Comparison of ENCODE assay signal across 12 cellular contexts in the genomic region with DNA sequence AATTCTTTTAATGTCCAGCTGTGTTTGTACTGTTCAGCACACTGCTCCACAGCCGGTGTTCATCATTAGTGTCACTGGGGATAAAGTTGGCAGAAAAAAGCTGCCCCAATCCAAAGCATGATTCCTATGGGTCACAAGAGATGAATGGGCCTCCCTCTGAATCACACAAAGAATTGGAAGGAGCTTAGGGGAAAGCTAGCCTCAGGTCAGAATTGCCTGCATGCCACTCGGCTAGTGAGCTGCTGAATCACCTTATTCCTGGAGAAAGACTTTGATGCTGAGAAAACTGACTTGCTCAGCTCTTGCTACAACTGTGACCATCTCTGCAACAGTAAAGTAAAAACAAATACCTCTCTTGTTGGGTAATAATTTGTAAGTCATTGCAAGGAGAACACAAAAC. TPM values are rescaled to one million over a fixed set of nuclear protein-coding genes. Genes with fewer than 3 reads are reported as not detected.
A peak's percentile ranks its signal among the peaks of the same experiment; 100 is the strongest.
DNase-seq lines count a peak whose midpoint lies in the region; ATAC-seq and TF ChIP-seq lines count a peak whose summit lies in the region.
"Had no signal": no experiment of that assay in that cellular context is flagged by ENCODE, and none has a peak within 500 bp of the region (broad histone marks: within the 10 kb centered on the region; RNA-seq: fewer than 3 reads in every experiment).

No MANE protein-coding gene starts in this region.

- peaks cover 25% of the 10 kb centered on the region for H3F3A ChIP-seq in GM23248 (ENCODE audit: insufficient read depth)

- no peak overlapping the region for H3K4me3 ChIP-seq in GM23248
- no peak overlapping the region for H3K4me3 ChIP-seq in epithelial cell of proximal tubule (ENCODE audit: low read depth, low read length)
- no peak overlapping the region for H3K4me3 ChIP-seq in tibial nerve
- H3K4me3 ChIP-seq: cardiac muscle cell had no signal

- ATAC-seq in HG03139 (IDR thresholded peaks at IDR 0.05; ENCODE audit: unreplicated experiment) (no peak), GM21723 (IDR thresholded peaks at IDR 0.05; ENCODE audit: unreplicated experiment) (no peak)

- TF ChIP-seq CTCF in epithelial cell of proximal tubule (conservative IDR thresholded peaks at IDR 0.05; ENCODE audit: low read depth, low read length) (no peak), tibial nerve (IDR thresholded peaks at IDR 0.05) (no peak)

- no peak overlapping the region for H3K9ac ChIP-seq in GM23248

- H3K9me3 ChIP-seq in GM23248 (ENCODE audit: low read depth) (no peaks in the 10 kb centered on the region), tibial nerve (no peaks in the 10 kb centered on the region)

- H4K20me1 ChIP-seq in GM23248 (ENCODE audit: insufficient read depth): no peaks in the 10 kb centered on the region

- no peaks in the 10 kb centered on the region for H3K79me2 ChIP-seq in GM23248 (ENCODE audit: insufficient read depth)

- H3K9me2 ChIP-seq in GM23248 (ENCODE audit: insufficient read depth): no peaks in the 10 kb centered on the region

- TF ChIP-seq EP300 in tibial nerve (IDR thresholded peaks at IDR 0.05): no peak

- H3K27me3 ChIP-seq in GM23248 (replicated peaks; ENCODE audit: insufficient read depth): peaks cover 32% of the 10 kb centered on the region
- peaks cover 2 to 65% of the 10 kb centered on the region in 2 donors for H3K27me3 ChIP-seq in tibial nerve

- H3K27ac ChIP-seq in GM23248 (peak overlapping the region; percentile 54; the same call in 1 of the 2 replicates), tibial nerve (no peak overlapping the region)
- H3K27ac ChIP-seq: cardiac muscle cell had no signal

- H3K36me3 ChIP-seq in GM23248 (ENCODE audit: low read depth): no peaks in the 10 kb centered on the region
- H3K36me3 ChIP-seq in tibial nerve: no peaks in the 10 kb centered on the region
- H3K36me3 ChIP-seq: cardiac muscle cell had no signal

- DNase-seq in GM23248: peak; percentile 94
- peak; percentile 20 for DNase-seq in RKO (ENCODE audit: low spot score)
- DNase-seq in epithelial cell of proximal tubule (ENCODE audit: low read depth): peak; percentile 16
- peak; percentile 11 for DNase-seq in retina
- DNase-seq in tibial nerve (ENCODE audit: low spot score in 2 of 2): no peak
- DNase-seq: immature natural killer cell, NCI-H1436 had no signal

- 0 to 6% methylated on average over 2 of the region's 2 CpGs for WGBS in GM23248 (ENCODE audit: low coverage in 1 of 2, low lambda C conversion rate in 2 of 2, missing lambda C conversion rate in 2 of 2), 2 experiments
- WGBS in tibial nerve, 2 donors: 23 to 48% methylated on average over 2 of the region's 2 CpGs

- no peak overlapping the region for H2AFZ ChIP-seq in GM23248

- in situ Hi-C loops in GM23248 (cut with MboI): no loop called here

- no peak for TF ChIP-seq POLR2A in tibial nerve (IDR thresholded peaks at IDR 0.05)

- peak overlapping the region; percentile 67 for H3K4me2 ChIP-seq in GM23248 (ENCODE audit: unreplicated experiment)

- H3K4me1 ChIP-seq in GM23248 (ENCODE audit: insufficient read depth) (peaks cover 24% of the 10 kb centered on the region), tibial nerve (peaks cover 0 to 28% (median 8%) of the 10 kb centered on the region in 4 donors)

RNA-seq across cellular contexts. Expression of a gene that starts 3.5 kb away (rescaled TPM):
- 0.97 TPM in 1 of 2 replicates, not detected in the other for total RNA-seq in GM23248 (2014; rRNA removed; shearing (Covaris generic))
- 0.93 TPM in 1 of 2 replicates, not detected in the other for polyA plus RNA-seq in GM23248 (2016; fragmentation: Nextera tagmentation; extraction: Ambion mirVana)
- total RNA-seq in epithelial cell of proximal tubule: 0.63 TPM in 1 of 2 replicates, not detected in the other
- total RNA-seq in tibial nerve: not detected
- total RNA-seq: activated T-helper 2 cell treated with anti-CD3 and anti-CD28 coated beads, Interferon-gamma antibody, Interleukin-2, Interleukin-4, amounts not matched to agents 10 μg/mL and 5 μg/mL and 100 μg/mL, durations not matched to agents 14 hours and 24 hours and 36 hours; cardiac muscle cell; HT-29 had no signal
- polyA plus RNA-seq: cardiac muscle cell, immature natural killer cell had no signal

Comparison
In these comparisons a context has a peak if more than half of its experiments do, and no peak if none do; other contexts are left out.
1. DNase-seq: peak in GM23248 (single experiment), RKO (single experiment), epithelial cell of proximal tubule (single experiment) and retina (single experiment); none in tibial nerve (0 of 2).